ENCODE assay signal across 19 cellular contexts in genomic region chr4:159142254-159142653, GRCh38. TPM values are rescaled to one million over a fixed set of nuclear protein-coding genes. Genes with fewer than 3 reads are reported as not detected.
A peak's percentile ranks its signal among the peaks of the same experiment; 100 is the strongest.
DNase-seq lines count a peak whose midpoint lies in the region; ATAC-seq and TF ChIP-seq lines count a peak whose summit lies in the region.
"Had no signal": no experiment of that assay in that cellular context is flagged by ENCODE, and none has a peak within 500 bp of the region (broad histone marks: within the 10 kb centered on the region; RNA-seq: fewer than 3 reads in every experiment).

No MANE protein-coding gene starts in this region.

- DNase-seq in MCF 10A (ENCODE audit: unreplicated experiment) (peak; percentile 18), breast epithelium (ENCODE audit: low spot score in 2 of 2) (no peak), SJCRH30 (peak; percentile 41 to 59), fibroblast of lung (ENCODE audit: low read depth in 2 of 2) (peak; percentile 58 to 77), DMS153 treated with DMSO at 0.1 percent for 48 hours (lab: John Stamatoyannopoulos, UW; ENCODE audit: unreplicated experiment) (no peak)
- no peak for DNase-seq in naive thymus-derived CD8-positive, alpha-beta T cell
- no peak for DNase-seq in activated T-cell treated with anti-CD3 and anti-CD28 coated beads, Interleukin-2, amount 50 U/mL, for 72 hours
- no peak for DNase-seq in activated CD8-positive, alpha-beta T cell treated with anti-CD3 and anti-CD28 coated beads, Interleukin-2, amount 10 ng/mL, durations not matched to agents 7 days and 5 days
- DNase-seq: effector CD8-positive, alpha-beta T cell; NCI-H2107; retina; T-cell; upper lobe of right lung had no signal

- no peaks in the 10 kb centered on the region for H3K9me3 ChIP-seq in breast epithelium
- no peaks in the 10 kb centered on the region for H3K9me3 ChIP-seq in SJCRH30 (replicated peaks)
- H3K9me3 ChIP-seq in fibroblast of lung (ENCODE audit: control insufficient read depth, insufficient read depth, low read depth, low read length) = no peaks in the 10 kb centered on the region
- H3K9me3 ChIP-seq: ascending aorta, upper lobe of right lung had no signal

- H3K4me1 ChIP-seq in breast epithelium (no peaks in the 10 kb centered on the region), SJCRH30 (peaks cover 18% of the 10 kb centered on the region), fibroblast of lung (ENCODE audit: control insufficient read depth, extremely low read depth, insufficient read depth, low read length) (peaks cover 7% of the 10 kb centered on the region)

- intact Hi-C loops in MCF 10A (cut with micrococcal nuclease) (no loop called here), breast epithelium (cut with DNase I; ENCODE audit: low total_unique reads) (no loop called here)

- H3K27ac ChIP-seq in breast epithelium = no peak overlapping the region
- H3K27ac ChIP-seq in SJCRH30 = peak overlapping the region; percentile 39
- H3K27ac ChIP-seq in fibroblast of lung (ENCODE audit: insufficient read depth, low read length) = no peak overlapping the region
- H3K27ac ChIP-seq: ascending aorta, hepatocyte, upper lobe of right lung had no signal

- CTCF ChIA-PET in MCF 10A (lab: Yijun Ruan, JAX) = interaction anchor here (0.6 kb wide), 1 partner anchor 108 kb away, joined by 3 read pairs; no protein-coding TSS in a partner anchor
- CTCF ChIA-PET in activated CD8-positive, alpha-beta T cell treated with anti-CD3 and anti-CD28 coated beads, Interleukin-2, amount 10 ng/mL, durations not matched to agents 7 days and 5 days (lab: Charles Lee) = no interaction called here

- H3K9ac ChIP-seq in fibroblast of lung (ENCODE audit: insufficient read depth, low read length) = no peak overlapping the region

- no peaks in the 10 kb centered on the region for H3K9me3 Mint-ChIP-seq in MCF 10A (ENCODE audit: unreplicated experiment)
- no peaks in the 10 kb centered on the region for H3K9me3 Mint-ChIP-seq in naive thymus-derived CD8-positive, alpha-beta T cell
- no peaks in the 10 kb centered on the region for H3K9me3 Mint-ChIP-seq in activated T-cell treated with anti-CD3 and anti-CD28 coated beads, Interleukin-2, amount 50 U/mL, for 72 hours
- H3K9me3 Mint-ChIP-seq in activated CD8-positive, alpha-beta T cell treated with anti-CD3 and anti-CD28 coated beads, Interleukin-2, amount 10 ng/mL, durations not matched to agents 7 days and 5 days (ENCODE audit: insufficient read depth) = no peaks in the 10 kb centered on the region
- H3K9me3 Mint-ChIP-seq: activated T-helper 1 cell treated with anti-CD3 and anti-CD28 coated beads, Interleukin-12 subunit alpha, Interleukin-12 subunit beta, Interleukin-2, Interleukin-4 antibody, amounts not matched to agents 30 ng/mL and 10 ng/mL and 1 ng/mL, durations not matched to agents 14 hours and 24 hours and 36 hours; nephron; T-cell had no signal

- no peak overlapping the region for H3K4me3 Mint-ChIP-seq in MCF 10A (ENCODE audit: unreplicated experiment)
- H3K4me3 Mint-ChIP-seq in naive thymus-derived CD8-positive, alpha-beta T cell = no peak overlapping the region
- H3K4me3 Mint-ChIP-seq in activated T-cell treated with anti-CD3 and anti-CD28 coated beads, Interleukin-2, amount 50 U/mL, for 72 hours = no peak overlapping the region
- no peak overlapping the region for H3K4me3 Mint-ChIP-seq in activated CD8-positive, alpha-beta T cell treated with anti-CD3 and anti-CD28 coated beads, Interleukin-2, amount 10 ng/mL, durations not matched to agents 7 days and 5 days
- H3K4me3 Mint-ChIP-seq: activated T-helper 1 cell treated with anti-CD3 and anti-CD28 coated beads, Interleukin-12 subunit alpha, Interleukin-12 subunit beta, Interleukin-2, Interleukin-4 antibody, amounts not matched to agents 30 ng/mL and 10 ng/mL and 1 ng/mL, durations not matched to agents 14 hours and 24 hours and 36 hours; B cell; nephron; T-cell had no signal

- no TSS peak for BruUV-seq in MCF 10A (replicated peaks; lab: Mats Ljungman, UMichigan)

- ATAC-seq in naive thymus-derived CD8-positive, alpha-beta T cell = no peak
- ATAC-seq in activated T-cell treated with anti-CD3 and anti-CD28 coated beads, Interleukin-2, amount 50 U/mL, for 72 hours (replicated peaks in 1 of 2) = no peak
- no peak for ATAC-seq in activated CD8-positive, alpha-beta T cell treated with anti-CD3 and anti-CD28 coated beads, Interleukin-2, amount 10 ng/mL, durations not matched to agents 7 days and 5 days
- ATAC-seq: left lobe of liver, T-cell, upper lobe of right lung had no signal

- POLR2A ChIA-PET in MCF 10A (lab: Yijun Ruan, JAX) = no interaction called here
- POLR2A ChIA-PET in naive thymus-derived CD8-positive, alpha-beta T cell (lab: Charles Lee) = interaction anchor here (0.6 kb wide), 1 partner anchor 43 kb away, joined by 3 read pairs; no protein-coding TSS in a partner anchor
- POLR2A ChIA-PET in activated CD8-positive, alpha-beta T cell treated with anti-CD3 and anti-CD28 coated beads, Interleukin-2, amount 10 ng/mL, durations not matched to agents 7 days and 5 days (lab: Charles Lee) = no interaction called here

- peaks cover 8% of the 10 kb centered on the region for H3K4me1 Mint-ChIP-seq in MCF 10A (ENCODE audit: insufficient read depth, unreplicated experiment)
- H3K4me1 Mint-ChIP-seq in naive thymus-derived CD8-positive, alpha-beta T cell = peaks cover 4 to 15% (median 9%) of the 10 kb centered on the region in 4 donors
- peaks cover 18% of the 10 kb centered on the region for H3K4me1 Mint-ChIP-seq in activated T-cell treated with anti-CD3 and anti-CD28 coated beads, Interleukin-2, amount 50 U/mL, for 72 hours (ENCODE audit: low read depth)
- no peaks in the 10 kb centered on the region for H3K4me1 Mint-ChIP-seq in activated CD8-positive, alpha-beta T cell treated with anti-CD3 and anti-CD28 coated beads, Interleukin-2, amount 10 ng/mL, durations not matched to agents 7 days and 5 days (ENCODE audit: low read depth)

- H3K4me3 ChIP-seq in breast epithelium (no peak overlapping the region), SJCRH30 (no peak overlapping the region), fibroblast of lung (replicated peaks in 1 of 4; ENCODE audit: control extremely low read depth in 1 of 4, insufficient read depth in 1 of 4, low read depth in 3 of 4, low read length in 4 of 4) (no peak overlapping the region)
- H3K4me3 ChIP-seq: ascending aorta, hepatocyte, upper lobe of right lung had no signal

- peak overlapping the region; percentile 13 for H3K4me2 ChIP-seq in fibroblast of lung (ENCODE audit: extremely low read depth, insufficient read depth, low read length)
- H3K4me2 ChIP-seq: hepatocyte had no signal

- TF ChIP-seq CTCF in MCF 10A (IDR thresholded peaks at IDR 0.05; ENCODE audit: unreplicated experiment) = no peak
- no peak for TF ChIP-seq CTCF in breast epithelium (IDR thresholded peaks at IDR 0.05)
- TF ChIP-seq CTCF in fibroblast of lung (conservative IDR thresholded peaks at IDR 0.05 in 1 of 2, IDR thresholded peaks at IDR 0.05 in 1 of 2; ENCODE audit: low read depth in 1 of 2, low read length in 2 of 2) = no peak

- H2AFZ ChIP-seq in fibroblast of lung (ENCODE audit: low read length) = no peak overlapping the region
- H2AFZ ChIP-seq: hepatocyte had no signal

- H3K36me3 Mint-ChIP-seq in MCF 10A (ENCODE audit: insufficient read depth, unreplicated experiment) = no peaks in the 10 kb centered on the region
- peaks cover 0 to 3% (median 0%) of the 10 kb centered on the region in 3 donors for H3K36me3 Mint-ChIP-seq in naive thymus-derived CD8-positive, alpha-beta T cell
- H3K36me3 Mint-ChIP-seq in activated T-cell treated with anti-CD3 and anti-CD28 coated beads, Interleukin-2, amount 50 U/mL, for 72 hours (ENCODE audit: insufficient read depth in 2 of 2) = no peaks in the 10 kb centered on the region
- no peaks in the 10 kb centered on the region for H3K36me3 Mint-ChIP-seq in activated CD8-positive, alpha-beta T cell treated with anti-CD3 and anti-CD28 coated beads, Interleukin-2, amount 10 ng/mL, durations not matched to agents 7 days and 5 days (ENCODE audit: low read depth)
- H3K36me3 Mint-ChIP-seq: T-cell had no signal

- no peak overlapping the region for H3K27ac Mint-ChIP-seq in MCF 10A (ENCODE audit: low read depth, unreplicated experiment)
- no peak overlapping the region for H3K27ac Mint-ChIP-seq in naive thymus-derived CD8-positive, alpha-beta T cell
- no peak overlapping the region for H3K27ac Mint-ChIP-seq in activated T-cell treated with anti-CD3 and anti-CD28 coated beads, Interleukin-2, amount 50 U/mL, for 72 hours
- H3K27ac Mint-ChIP-seq in activated CD8-positive, alpha-beta T cell treated with anti-CD3 and anti-CD28 coated beads, Interleukin-2, amount 10 ng/mL, durations not matched to agents 7 days and 5 days = no peak overlapping the region
- H3K27ac Mint-ChIP-seq: activated T-helper 1 cell treated with anti-CD3 and anti-CD28 coated beads, Interleukin-12 subunit alpha, Interleukin-12 subunit beta, Interleukin-2, Interleukin-4 antibody, amounts not matched to agents 30 ng/mL and 10 ng/mL and 1 ng/mL, durations not matched to agents 14 hours and 24 hours and 36 hours; B cell; nephron; T-cell had no signal

- H4K20me1 ChIP-seq in fibroblast of lung (ENCODE audit: control insufficient read depth, extremely low read depth, insufficient read depth, low read length) = no peaks in the 10 kb centered on the region

- H3K36me3 ChIP-seq in breast epithelium (no peaks in the 10 kb centered on the region), SJCRH30 (no peaks in the 10 kb centered on the region), fibroblast of lung (ENCODE audit: control insufficient read depth, insufficient read depth, low read length) (no peaks in the 10 kb centered on the region)
- H3K36me3 ChIP-seq: ascending aorta, upper lobe of right lung had no signal

- H3K79me2 ChIP-seq in fibroblast of lung (ENCODE audit: control insufficient read depth, insufficient read depth, low read length) = peaks cover 7% of the 10 kb centered on the region

- H3K27me3 ChIP-seq in breast epithelium (no peaks in the 10 kb centered on the region), SJCRH30 (no peaks in the 10 kb centered on the region), fibroblast of lung (ENCODE audit: control insufficient read depth, insufficient read depth, low read length) (no peaks in the 10 kb centered on the region)
- H3K27me3 ChIP-seq: ascending aorta, hepatocyte, upper lobe of right lung had no signal

- no peak for TF ChIP-seq POLR2A in breast epithelium (IDR thresholded peaks at IDR 0.05)

- no peaks in the 10 kb centered on the region for H3K27me3 Mint-ChIP-seq in MCF 10A (ENCODE audit: insufficient read depth, unreplicated experiment)
- no peaks in the 10 kb centered on the region for H3K27me3 Mint-ChIP-seq in naive thymus-derived CD8-positive, alpha-beta T cell
- no peaks in the 10 kb centered on the region for H3K27me3 Mint-ChIP-seq in activated T-cell treated with anti-CD3 and anti-CD28 coated beads, Interleukin-2, amount 50 U/mL, for 72 hours (ENCODE audit: low read depth)
- H3K27me3 Mint-ChIP-seq in activated CD8-positive, alpha-beta T cell treated with anti-CD3 and anti-CD28 coated beads, Interleukin-2, amount 10 ng/mL, durations not matched to agents 7 days and 5 days (ENCODE audit: low read depth) = no peaks in the 10 kb centered on the region
- H3K27me3 Mint-ChIP-seq: B cell, T-cell had no signal

RNA-seq across cellular contexts. Expression of gene RAPGEF2, which starts 39.4 kb away (rescaled TPM):
- total RNA-seq in MCF 10A (2022) (26.3 and 27.4 TPM in 2 replicates), breast epithelium (10 to 100 TPM; 47.0 to 84.0 (median 51.5) TPM), fibroblast of lung (29.8 and 58.5 TPM in 2 replicates)
- total RNA-seq in SJCRH30 (2014; rRNA removed; shearing (Covaris generic)) = 17.9 and 18.5 TPM in 2 replicates
- polyA plus RNA-seq in fibroblast of lung = 39.7 and 45.5 TPM in 2 replicates
- polyA plus RNA-seq in fibroblast of lung (2012) = 18.2 and 22.0 TPM in 2 replicates
- polyA minus RNA-seq in fibroblast of lung (ENCODE audit: low replicate concordance) = 9.3 and 38.8 TPM in 2 replicates
- total RNA-seq in naive thymus-derived CD8-positive, alpha-beta T cell = 10 to 100 TPM; 19.8 to 24.7 TPM
- polyA plus RNA-seq in naive thymus-derived CD8-positive, alpha-beta T cell = 1 to 10 TPM in 1 of 3 donors, under 1 TPM in 2; 0.54 to 1.6 (median 0.74) TPM
- total RNA-seq in activated T-cell treated with anti-CD3 and anti-CD28 coated beads, Interleukin-2, amount 50 U/mL, for 72 hours = 10 to 100 TPM; 13.6 to 21.3 TPM
- 10 to 100 TPM; 10.4 to 12.2 TPM for total RNA-seq in activated CD8-positive, alpha-beta T cell treated with anti-CD3 and anti-CD28 coated beads, Interleukin-2, amount 10 ng/mL, durations not matched to agents 7 days and 5 days

Comparison
In these comparisons a context has a peak if more than half of its experiments do, and no peak if none do; other contexts are left out.
1. DNase-seq: peak in MCF 10A (single experiment), SJCRH30 (2 of 2) and fibroblast of lung (2 of 2); none in breast epithelium (0 of 2), DMS153 treated with DMSO at 0.1 percent for 48 hours (single experiment), naive thymus-derived CD8-positive, alpha-beta T cell (0 of 10), activated T-cell treated with anti-CD3 and anti-CD28 coated beads, Interleukin-2, amount 50 U/mL, for 72 hours (0 of 2) and activated CD8-positive, alpha-beta T cell treated with anti-CD3 and anti-CD28 coated beads, Interleukin-2, amount 10 ng/mL, durations not matched to agents 7 days and 5 days (single experiment).